ENCODE assay signal across 8 cellular contexts in genomic region chr2:227890495-227891079, GRCh38. TPM values are rescaled to one million over a fixed set of nuclear protein-coding genes. Genes with fewer than 3 reads are reported as not detected.
DNase-seq lines count a peak whose midpoint lies in the region; ATAC-seq and TF ChIP-seq lines count a peak whose summit lies in the region.

No MANE protein-coding gene starts in this region.

- intact Hi-C loops in natural killer cell (cut with micrococcal nuclease) = loop anchor here (10.0 kb wide), 1 partner anchor 1694 kb away; no protein-coding TSS in a partner anchor

- H3K27me3 Mint-ChIP-seq in natural killer cell (ENCODE audit: low read depth in 2 of 2) = no peaks in the 10 kb centered on the region
- H3K27me3 Mint-ChIP-seq in activated T-cell treated with anti-CD3 and anti-CD28 coated beads, Interleukin-2, amount 50 U/mL, for 24 hours = peaks cover 2% of the 10 kb centered on the region

- no peak for TF ChIP-seq POLR2A in erythroblast (IDR thresholded peaks at IDR 0.05; ENCODE audit: low read length)

- no peak overlapping the region for H3K4me2 ChIP-seq in KMS-11

- no peaks in the 10 kb centered on the region for H3K4me1 Mint-ChIP-seq in natural killer cell
- no peaks in the 10 kb centered on the region for H3K4me1 Mint-ChIP-seq in activated T-cell treated with anti-CD3 and anti-CD28 coated beads, Interleukin-2, amount 50 U/mL, for 24 hours (ENCODE audit: low read depth)

- H4K20me1 ChIP-seq in KMS-11 (ENCODE audit: insufficient read depth) = no peaks in the 10 kb centered on the region

- H3K27me3 ChIP-seq in KMS-11 (ENCODE audit: insufficient read depth, low read depth) = no peaks in the 10 kb centered on the region

- H3K9ac ChIP-seq in KMS-11 = no peak overlapping the region

- H3K4me3 ChIP-seq in KMS-11 (IDR thresholded peaks at IDR 0.05; ENCODE audit: insufficient read depth, low read depth, low read length) = no peak overlapping the region

- no peak overlapping the region for H2AFZ ChIP-seq in KMS-11 (ENCODE audit: low read depth)

- H3K4me1 ChIP-seq in KMS-11 (ENCODE audit: low read depth, poor library complexity, severe bottlenecking) = no peaks in the 10 kb centered on the region

- H3K9me3 Mint-ChIP-seq in natural killer cell = no peaks in the 10 kb centered on the region
- H3K9me3 Mint-ChIP-seq in activated T-cell treated with anti-CD3 and anti-CD28 coated beads, Interleukin-2, amount 50 U/mL, for 24 hours = no peaks in the 10 kb centered on the region

- no peaks in the 10 kb centered on the region for H3K79me2 ChIP-seq in KMS-11 (ENCODE audit: insufficient read depth, low read depth)

- no peaks in the 10 kb centered on the region for H3K36me3 ChIP-seq in KMS-11 (ENCODE audit: insufficient read depth)

- H3K4me3 Mint-ChIP-seq in natural killer cell = no peak overlapping the region
- no peak overlapping the region for H3K4me3 Mint-ChIP-seq in activated T-cell treated with anti-CD3 and anti-CD28 coated beads, Interleukin-2, amount 50 U/mL, for 24 hours

- no peak overlapping the region for H3K27ac ChIP-seq in KMS-11

- peak; percentile 72 for ATAC-seq in GM21576 (IDR thresholded peaks at IDR 0.05; ENCODE audit: unreplicated experiment)
- ATAC-seq in natural killer cell = peak in 1 of 3 donors; percentile 62

- no peaks in the 10 kb centered on the region for H3K36me3 Mint-ChIP-seq in natural killer cell
- H3K36me3 Mint-ChIP-seq in activated T-cell treated with anti-CD3 and anti-CD28 coated beads, Interleukin-2, amount 50 U/mL, for 24 hours (ENCODE audit: low read depth) = no peaks in the 10 kb centered on the region

- peak; percentile 62; the same call in 1 of the 2 replicates for TF ChIP-seq CTCF in KMS-11 (conservative IDR thresholded peaks at IDR 0.05; ENCODE audit: low read depth, low read length)
- peak; percentile 71 for TF ChIP-seq CTCF in natural killer cell (IDR thresholded peaks at IDR 0.05)

- H3K27ac Mint-ChIP-seq in natural killer cell = no peak overlapping the region
- no peak overlapping the region for H3K27ac Mint-ChIP-seq in activated T-cell treated with anti-CD3 and anti-CD28 coated beads, Interleukin-2, amount 50 U/mL, for 24 hours

- DNase-seq in Daoy (ENCODE audit: low read depth) = peak; percentile 17
- DNase-seq in SIG-M5 (lab: John Stamatoyannopoulos, UW) = peak; percentile 16
- peak; percentile 31 to 72 for DNase-seq in erythroblast (lab: John Stamatoyannopoulos, UW)
- no peak for DNase-seq in natural killer cell
- DNase-seq in activated T-cell treated with anti-CD3 and anti-CD28 coated beads, Interleukin-2, amount 50 U/mL, for 24 hours = no peak
- DNase-seq in activated naive CD4-positive, alpha-beta T cell treated with Interleukin-2 at 50 U/mL for 16 hours = no peak

RNA-seq across cellular contexts. Expression of gene DAW1, which starts 19.2 kb away (rescaled TPM):
- total RNA-seq in Daoy (2014; rRNA removed; shearing (Covaris generic)) = 0.63 and 5.2 TPM in 2 replicates
- not detected for total RNA-seq in natural killer cell

Comparison
In these comparisons a context has a peak if more than half of its experiments do, and no peak if none do; other contexts are left out.
1. DNase-seq: peak in Daoy (single experiment), SIG-M5 (single experiment) and erythroblast (2 of 2); none in natural killer cell (single experiment), activated T-cell treated with anti-CD3 and anti-CD28 coated beads, Interleukin-2, amount 50 U/mL, for 24 hours (single experiment) and activated naive CD4-positive, alpha-beta T cell treated with Interleukin-2 at 50 U/mL for 16 hours (single experiment).